ENCODE assay signal across 1 cellular context in the genomic region with DNA sequence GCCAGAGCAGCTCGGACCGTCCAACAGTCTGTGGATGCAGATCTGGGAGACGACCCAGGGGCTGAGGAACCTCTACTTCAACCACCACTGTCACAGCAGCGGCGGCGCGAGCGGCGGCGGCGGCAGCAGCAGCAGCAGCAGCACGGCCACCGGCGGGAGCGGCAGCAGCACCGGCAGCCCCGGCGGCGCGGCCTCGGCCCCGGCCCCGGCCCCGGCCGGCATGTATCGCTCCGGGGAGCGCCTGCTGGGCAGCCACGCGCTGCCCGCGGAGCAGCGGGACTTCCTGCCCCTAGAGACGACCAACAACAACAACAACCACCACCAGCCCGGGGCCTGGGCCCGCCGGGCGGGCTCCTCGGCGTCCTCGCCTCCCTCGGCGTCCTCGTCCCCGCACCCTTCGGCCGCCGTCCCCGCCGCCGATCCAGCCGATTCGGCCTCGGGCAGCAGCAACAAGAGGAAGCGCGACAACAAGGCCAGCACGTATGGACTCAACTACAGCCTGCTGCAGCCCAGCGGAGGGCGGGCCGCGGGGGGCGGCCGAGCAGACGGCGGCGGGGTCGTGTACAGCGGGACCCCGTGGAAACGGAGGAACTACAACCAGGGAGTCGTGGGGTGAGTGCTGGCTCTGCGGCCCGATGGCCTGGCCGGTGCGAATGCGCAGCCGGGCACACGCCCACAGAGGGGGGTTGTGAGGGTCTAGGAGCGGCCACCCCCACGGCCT.
TF ChIP-seq lines count a peak whose summit lies in the region.

No MANE protein-coding gene starts in this region.

TF ChIP-seq in GM12878, 131 proteins besides CTCF, POLR2A, EP300 and RAD21 (continued from another document):
- TF ChIP-seq FOXK2 (IDR thresholded peaks at IDR 0.05) (no peak), DPF2 (IDR thresholded peaks at IDR 0.05) (peak; percentile 34; the same call in 1 of the 2 replicates), CHD1 (IDR thresholded peaks at IDR 0.05; ENCODE audit: low read depth, low read length) (no peak), TARDBP (IDR thresholded peaks at IDR 0.05; ENCODE audit: borderline replicate concordance) (0 out of 2 replicates have a peak, but pooled peaks have one; percentile 17), GABPA (IDR thresholded peaks at IDR 0.05; ENCODE audit: low read depth) (no peak), ATF2 (IDR thresholded peaks at IDR 0.05; ENCODE audit: low read length) (no peak), ZNF24 (IDR thresholded peaks at IDR 0.05) (no peak), NBN (IDR thresholded peaks at IDR 0.05) (no peak), PAX5 (IDR thresholded peaks at IDR 0.05; ENCODE audit: borderline replicate concordance, low read depth, low read length) (no peak), SIX5 (IDR thresholded peaks at IDR 0.05; ENCODE audit: low read depth, low read length, severe bottlenecking) (no peak), BHLHE40 (IDR thresholded peaks at IDR 0.05; ENCODE audit: borderline replicate concordance in 1 of 2, low read depth in 2 of 2, low read length in 1 of 2) (no peak; a peak in 1 of 4 replicates), SREBF2 (IDR thresholded peaks at IDR 0.05; ENCODE audit: low read length) (no peak), ZBTB40 (IDR thresholded peaks at IDR 0.05; ENCODE audit: borderline replicate concordance) (no peak), RELA (IDR thresholded peaks at IDR 0.05; ENCODE audit: borderline replicate concordance, partially characterized antibody) (no peak), ETV6 (conservative IDR thresholded peaks at IDR 0.05 in 1 of 2, IDR thresholded peaks at IDR 0.05 in 1 of 2; ENCODE audit: borderline replicate concordance in 1 of 2, low read depth in 1 of 2) (no peak), PML (IDR thresholded peaks at IDR 0.05; ENCODE audit: low read length) (no peak), NFXL1 (IDR thresholded peaks at IDR 0.05; ENCODE audit: borderline replicate concordance) (no peak), MXI1 (IDR thresholded peaks at IDR 0.05; ENCODE audit: low read depth, low read length) (no peak), SUPT20H (IDR thresholded peaks at IDR 0.05; ENCODE audit: borderline replicate concordance, control insufficient read depth, low read depth, low read length) (no peak), TAF1 (IDR thresholded peaks at IDR 0.05; ENCODE audit: borderline replicate concordance, low read depth, low read length) (no peak), NRF1 (conservative IDR thresholded peaks at IDR 0.05; ENCODE audit: low read depth, low read length) (no peak), CREM (IDR thresholded peaks at IDR 0.05; ENCODE audit: low read depth) (no peak), FOS (IDR thresholded peaks at IDR 0.05; ENCODE audit: borderline replicate concordance, extremely low read depth, insufficient read length) (no peak), BMI1 (IDR thresholded peaks at IDR 0.05; ENCODE audit: borderline replicate concordance) (no peak)
- TF ChIP-seq, protein P1, sequence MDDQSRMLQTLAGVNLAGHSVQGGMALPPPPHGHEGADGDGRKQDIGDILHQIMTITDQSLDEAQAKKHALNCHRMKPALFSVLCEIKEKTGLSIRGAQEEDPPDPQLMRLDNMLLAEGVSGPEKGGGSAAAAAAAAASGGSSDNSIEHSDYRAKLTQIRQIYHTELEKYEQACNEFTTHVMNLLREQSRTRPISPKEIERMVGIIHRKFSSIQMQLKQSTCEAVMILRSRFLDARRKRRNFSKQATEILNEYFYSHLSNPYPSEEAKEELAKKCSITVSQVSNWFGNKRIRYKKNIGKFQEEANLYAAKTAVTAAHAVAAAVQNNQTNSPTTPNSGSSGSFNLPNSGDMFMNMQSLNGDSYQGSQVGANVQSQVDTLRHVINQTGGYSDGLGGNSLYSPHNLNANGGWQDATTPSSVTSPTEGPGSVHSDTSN (IDR thresholded peaks at IDR 0.05; ENCODE audit: insufficient replicate concordance, low read depth, low read length) = no peak
